ENCODE assay signal across 10 cellular contexts in genomic region chr2:74648009-74648443, GRCh38. TPM values are rescaled to one million over a fixed set of nuclear protein-coding genes. Genes with fewer than 3 reads are reported as not detected.
A peak's percentile ranks its signal among the peaks of the same experiment; 100 is the strongest.
DNase-seq lines count a peak whose midpoint lies in the region; FAIRE-seq and TF ChIP-seq lines count a peak whose summit lies in the region.
"Had no signal": no experiment of that assay in that cellular context is flagged by ENCODE, and none has a peak within 500 bp of the region (broad histone marks: within the 10 kb centered on the region; RNA-seq: fewer than 3 reads in every experiment).

TSS of gene M1AP (minus strand) at chr2:74648330. CDS start at chr2:74640275, 8,055 bp downstream.

- H3K4me1 Mint-ChIP-seq in astrocyte (ENCODE audit: low read depth, unreplicated experiment), result no peaks in the 10 kb centered on the region
- H3K4me1 Mint-ChIP-seq: brain had no signal

- H2AFZ ChIP-seq in astrocyte (ENCODE audit: low read depth, low read length), result peak within 1 kb of the TSS; percentile 77

- no peak for TF ChIP-seq CTCF in astrocyte (IDR thresholded peaks at IDR 0.05; ENCODE audit: insufficient read depth, low read depth, low read length)

- peak within 1 kb of the TSS; percentile 52 for H3K4me3 ChIP-seq in HUES48 (ENCODE audit: low read depth, low read length)
- H3K4me3 ChIP-seq in astrocyte (ENCODE audit: insufficient read depth, low read depth, low read length), result peak within 1 kb of the TSS; percentile 37
- peak within 1 kb of the TSS; percentile 54 for H3K4me3 ChIP-seq in iPS-15b (ENCODE audit: low read depth, low read length)
- H3K4me3 ChIP-seq: GM12878 had no signal

- H3K27me3 Mint-ChIP-seq in astrocyte (ENCODE audit: low read depth, unreplicated experiment), result peaks cover 22% of the 10 kb centered on the region

- H3K4me1 ChIP-seq in HUES48 (ENCODE audit: control insufficient read depth, insufficient read depth, low read length), result peaks cover 20% of the 10 kb centered on the region
- no peaks in the 10 kb centered on the region for H3K4me1 ChIP-seq in astrocyte (ENCODE audit: insufficient read depth, low read length)
- no peaks in the 10 kb centered on the region for H3K4me1 ChIP-seq in iPS-15b (ENCODE audit: control insufficient read depth, insufficient read depth, low read length)

- peak within 1 kb of the TSS; percentile 79 for H3K4me2 ChIP-seq in astrocyte (ENCODE audit: low read length)

- no peaks in the 10 kb centered on the region for H3K79me2 ChIP-seq in astrocyte (ENCODE audit: insufficient read depth, low read length)

- H4K20me1 ChIP-seq in astrocyte (ENCODE audit: insufficient read depth, low read length), result no peaks in the 10 kb centered on the region

- H3K9ac ChIP-seq in HUES48 (ENCODE audit: low read depth, low read length), result no peak within 1 kb of the TSS
- H3K9ac ChIP-seq in astrocyte (ENCODE audit: low read length), result no peak within 1 kb of the TSS
- H3K9ac ChIP-seq in iPS-15b (ENCODE audit: low read depth, low read length), result no peak within 1 kb of the TSS

- FAIRE-seq in astrocyte (lab: Jason Lieb, UNC), result no peak
- FAIRE-seq: GM12878 had no signal

- no peak within 1 kb of the TSS for H3K27ac Mint-ChIP-seq in astrocyte (ENCODE audit: unreplicated experiment)
- H3K27ac Mint-ChIP-seq: brain had no signal

- peaks cover 4% of the 10 kb centered on the region for H3K9me3 Mint-ChIP-seq in astrocyte (ENCODE audit: unreplicated experiment)

- peak within 1 kb of the TSS; percentile 61 for H3K4me3 Mint-ChIP-seq in astrocyte (ENCODE audit: unreplicated experiment)

- peaks cover 12% of the 10 kb centered on the region for H3K27me3 ChIP-seq in HUES48 (ENCODE audit: control insufficient read depth, insufficient read depth, low read length)
- peaks cover 7% of the 10 kb centered on the region for H3K27me3 ChIP-seq in astrocyte (ENCODE audit: insufficient read depth, low read length)
- H3K27me3 ChIP-seq in iPS-15b (ENCODE audit: control insufficient read depth, insufficient read depth, low read length), result peaks cover 40% of the 10 kb centered on the region

- H3K36me3 ChIP-seq in HUES48 (ENCODE audit: control insufficient read depth, insufficient read depth, low read length) (no peaks in the 10 kb centered on the region), astrocyte (ENCODE audit: insufficient read depth, low read length) (no peaks in the 10 kb centered on the region), iPS-15b (ENCODE audit: control insufficient read depth, insufficient read depth, low read length) (no peaks in the 10 kb centered on the region)

- H3K27ac ChIP-seq in HUES48 (ENCODE audit: low read depth, low read length) (no peak within 1 kb of the TSS), astrocyte (ENCODE audit: low read depth, low read length) (no peak within 1 kb of the TSS)

- DNase-seq in astrocyte (ENCODE audit: low read depth) (no peak), NCI-H526 treated with DMSO at 0.1 percent for 48 hours (lab: John Stamatoyannopoulos, UW) (no peak), NCI-H226 (no peak), NCI-H748 (lab: John Stamatoyannopoulos, UW; ENCODE audit: unreplicated experiment) (no peak)
- peak; percentile 31 for DNase-seq in stimulated activated CD8-positive, alpha-beta memory T cell treated with anti-CD3 and anti-CD28 coated beads, Interleukin-4, amount 100 ng/mL, for 48 hours

- H3K36me3 Mint-ChIP-seq in astrocyte (ENCODE audit: low read depth, unreplicated experiment), result no peaks in the 10 kb centered on the region

- H3K9me3 ChIP-seq in HUES48 (ENCODE audit: control insufficient read depth, insufficient read depth, low read length) (no peaks in the 10 kb centered on the region), astrocyte (ENCODE audit: insufficient read depth, low read depth, low read length) (no peaks in the 10 kb centered on the region), iPS-15b (ENCODE audit: control insufficient read depth, insufficient read depth, low read length) (no peaks in the 10 kb centered on the region)

RNA-seq across cellular contexts. Expression of gene M1AP, which starts in this region (rescaled TPM):
- total RNA-seq in astrocyte, result 0.20 TPM in 1 of 2 replicates, not detected in the other
- total RNA-seq: lung microvascular endothelial cell had no signal
